In the genomic region with DNA sequence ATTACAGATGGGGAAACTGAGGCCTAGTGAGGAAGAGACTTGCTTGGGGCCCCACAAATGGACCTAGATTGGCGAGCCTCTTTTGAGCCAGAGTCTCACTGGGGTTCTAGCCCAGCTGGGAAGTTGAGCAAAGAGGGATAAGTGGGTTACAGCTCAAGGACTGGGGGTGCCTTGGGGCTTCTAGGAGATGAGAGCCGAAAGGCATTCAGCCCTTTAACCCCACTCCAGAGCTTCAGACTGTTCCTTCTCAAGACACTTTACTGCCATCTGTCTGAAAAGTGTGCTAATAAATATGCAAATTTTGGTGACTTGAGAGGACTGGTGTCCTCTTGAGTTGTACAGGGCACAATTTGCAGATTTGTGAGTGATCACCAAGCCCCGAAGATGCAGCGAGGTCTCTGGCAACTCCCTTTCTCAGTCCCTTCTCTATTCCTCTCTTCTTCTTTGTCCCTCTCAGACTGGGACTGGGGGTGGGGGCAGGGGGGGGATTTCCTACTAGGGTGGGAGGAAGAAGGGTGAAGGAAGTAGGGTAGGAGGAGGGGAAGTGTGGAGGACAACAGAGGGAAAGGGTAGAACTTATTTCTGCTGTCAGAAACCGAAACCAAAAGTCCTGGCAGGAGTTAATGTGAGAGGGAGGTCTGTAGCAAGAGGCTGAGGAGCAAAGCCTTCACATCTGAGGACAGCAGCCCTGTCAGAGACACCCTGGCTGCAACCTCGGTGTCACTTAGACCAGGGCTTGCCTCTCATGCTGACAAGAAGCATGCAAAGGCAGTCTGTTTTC, we compare ENCODE assay signal across 8 cellular contexts. TPM values are rescaled to one million over a fixed set of nuclear protein-coding genes. Genes with fewer than 3 reads are reported as not detected.
A peak's percentile ranks its signal among the peaks of the same experiment; 100 is the strongest.
DNase-seq lines count a peak whose midpoint lies in the region; ATAC-seq and TF ChIP-seq lines count a peak whose summit lies in the region.

No MANE protein-coding gene starts in this region.

- CTCF ChIA-PET in CD4-positive, alpha-beta memory T cell (lab: Charles Lee; ENCODE audit: partially characterized antibody), result interaction anchor here (0.6 to 11.3 kb wide), 16 partner anchors 10 to 290 kb away, joined by 3 to 162 read pairs (median 9); a partner anchor contains a TSS
- CTCF ChIA-PET in OCI-LY7 (lab: Charles Lee; ENCODE audit: unreplicated experiment) (interaction anchor here (0.5 to 1.0 kb wide), 2 partner anchors 62 to 113 kb away, joined by 3 read pairs; no protein-coding TSS in a partner anchor), HEK293T (lab: Yijun Ruan, JAX) (no interaction called here)

- intact Hi-C loops in CD4-positive, alpha-beta memory T cell (cut with micrococcal nuclease), result loop anchor here (1.0 to 2.0 kb wide), 4 partner anchors 10 to 733 kb away; a partner anchor contains a TSS
- intact Hi-C loops in OCI-LY7 (cut with micrococcal nuclease; ENCODE audit: unreplicated experiment), result loop anchor here (10.0 kb wide), 1 partner anchor 1421 kb away; no protein-coding TSS in a partner anchor
- intact Hi-C loops in body of pancreas (cut with DNase I), result no loop called here
- intact Hi-C loops in left lung (cut with DNase I), result loop anchor here in 1 of 2 donors (10.0 kb wide), 1 partner anchor 51 kb away; a partner anchor contains a TSS
- intact Hi-C loops in testis (cut with DNase I; ENCODE audit: low total_unique reads), result no loop called here

- POLR2A ChIA-PET in CD4-positive, alpha-beta memory T cell (lab: Charles Lee; ENCODE audit: partially characterized antibody), result interaction anchor here (0.7 to 4.7 kb wide), 20 partner anchors 9 to 1391 kb away, joined by 3 to 331 read pairs (median 10); a partner anchor contains a TSS
- POLR2A ChIA-PET in OCI-LY7 (lab: Charles Lee) (interaction anchor here (1.5 to 2.6 kb wide), 4 partner anchors 8 to 69 kb away, joined by 5 to 21 read pairs (median 14); a partner anchor contains a TSS), HEK293T (lab: Yijun Ruan, JAX) (no interaction called here)

- H3K9me3 ChIP-seq in CD4-positive, alpha-beta memory T cell (ENCODE audit: control insufficient read depth in 1 of 2, low read length in 2 of 2), result no peaks in the 10 kb centered on the region
- H3K9me3 ChIP-seq in OCI-LY7 (ENCODE audit: low read length) (no peaks in the 10 kb centered on the region), body of pancreas (no peaks in the 10 kb centered on the region), left lung (peaks cover 0 to under 1% of the 10 kb centered on the region in 2 donors), testis (no peaks in the 10 kb centered on the region)

- H2AFZ ChIP-seq in OCI-LY7 (ENCODE audit: low read length), result peak overlapping the region; percentile 33; the same call in 1 of the 2 replicates

- 63 to 73% methylated on average over 6 of the region's 6 CpGs for WGBS in body of pancreas, 2 donors
- 27 to 32% methylated on average over 6 of the region's 6 CpGs for WGBS in testis, 2 donors

- H4K20me1 ChIP-seq in OCI-LY7 (ENCODE audit: insufficient read depth, low read length), result no peaks in the 10 kb centered on the region

- TF ChIP-seq CTCF in OCI-LY7 (conservative IDR thresholded peaks at IDR 0.05; ENCODE audit: low read length) (peak; percentile 51; the same call in 1 of the 2 replicates), body of pancreas (IDR thresholded peaks at IDR 0.05) (no peak), left lung (IDR thresholded peaks at IDR 0.05) (no peak), testis (IDR thresholded peaks at IDR 0.05) (no peak)

- H3K9me3 Mint-ChIP-seq in CD4-positive, alpha-beta memory T cell, result no peaks in the 10 kb centered on the region

- H3K9me2 ChIP-seq in OCI-LY7 (ENCODE audit: insufficient read depth, low read length), result no peaks in the 10 kb centered on the region

- peak overlapping the region; percentile 95 to 99 (median 98) for H3K27ac Mint-ChIP-seq in CD4-positive, alpha-beta memory T cell

- H3K27me3 ChIP-seq in CD4-positive, alpha-beta memory T cell (ENCODE audit: insufficient read depth, low read length), result no peaks in the 10 kb centered on the region
- H3K27me3 ChIP-seq in body of pancreas (no peaks in the 10 kb centered on the region), left lung (no peaks in the 10 kb centered on the region), testis (no peaks in the 10 kb centered on the region)

- peaks cover 53 to 73% (median 64%) of the 10 kb centered on the region in 4 donors for H3K4me1 Mint-ChIP-seq in CD4-positive, alpha-beta memory T cell

- ATAC-seq in GM21390 (IDR thresholded peaks at IDR 0.05; ENCODE audit: unreplicated experiment) (peak; percentile 27), body of pancreas (no peak), left lung (peak; percentile 17), GM18873 (IDR thresholded peaks at IDR 0.05; ENCODE audit: low FRiP score, unreplicated experiment) (no peak)

- no peaks in the 10 kb centered on the region for H3K36me3 ChIP-seq in CD4-positive, alpha-beta memory T cell (ENCODE audit: insufficient read depth, low read length)
- H3K36me3 ChIP-seq in OCI-LY7 (ENCODE audit: insufficient read depth, low read length) (no peaks in the 10 kb centered on the region), body of pancreas (replicated peaks in 1 of 2; ENCODE audit: insufficient read depth in 1 of 2, low read depth in 2 of 2) (no peaks in the 10 kb centered on the region), left lung (no peaks in the 10 kb centered on the region), testis (ENCODE audit: low read depth, missing control alignments) (no peaks in the 10 kb centered on the region)

- BruUV-seq in OCI-LY7 (replicated peaks; lab: Mats Ljungman, UMichigan), result no TSS peak

- no peaks in the 10 kb centered on the region for H3K36me3 Mint-ChIP-seq in CD4-positive, alpha-beta memory T cell

- H3K79me2 ChIP-seq in OCI-LY7 (ENCODE audit: insufficient read depth, low read depth, low read length), result no peaks in the 10 kb centered on the region

- no peaks in the 10 kb centered on the region for H3K27me3 Mint-ChIP-seq in CD4-positive, alpha-beta memory T cell

- H3K4me3 ChIP-seq in CD4-positive, alpha-beta memory T cell (ENCODE audit: low read length in 2 of 2), result peak overlapping the region; percentile 38 to 59
- H3K4me3 ChIP-seq in OCI-LY7 (ENCODE audit: low read depth, low read length, poor library complexity, severe bottlenecking) (peak overlapping the region; percentile 72), body of pancreas (no peak overlapping the region), left lung (peak overlapping the region in 1 of 2 donors; percentile 29), testis (no peak overlapping the region)

- H3K4me2 ChIP-seq in OCI-LY7 (ENCODE audit: low read length), result peak overlapping the region; percentile 96

- peak overlapping the region; percentile 89 for H3K27ac ChIP-seq in CD4-positive, alpha-beta memory T cell (ENCODE audit: low read depth, low read length)
- peak overlapping the region; percentile 95 for H3K27ac ChIP-seq in OCI-LY7 (ENCODE audit: low read depth, low read length, poor library complexity, severe bottlenecking)
- H3K27ac ChIP-seq in body of pancreas, result peak overlapping the region in 3 of 4 donors; percentile 28 to 73 (median 52)
- H3K27ac ChIP-seq in left lung, result peak overlapping the region; percentile 88 to 99
- peak overlapping the region; percentile 85 to 86 for H3K27ac ChIP-seq in testis

- H3K4me1 ChIP-seq in CD4-positive, alpha-beta memory T cell (ENCODE audit: insufficient read depth, low read length), result peaks cover 74% of the 10 kb centered on the region
- H3K4me1 ChIP-seq in OCI-LY7 (ENCODE audit: insufficient read depth, low read length, poor library complexity, severe bottlenecking) (peaks cover 62% of the 10 kb centered on the region), body of pancreas (peaks cover 4% of the 10 kb centered on the region), left lung (peaks cover 36 to 86% of the 10 kb centered on the region in 2 donors), testis (peaks cover 72% of the 10 kb centered on the region)

- TF ChIP-seq POLR2A in body of pancreas (IDR thresholded peaks at IDR 0.05) (no peak), testis (IDR thresholded peaks at IDR 0.05) (no peak)

- peak; percentile 50 to 75 (median 52) for DNase-seq in CD4-positive, alpha-beta memory T cell
- DNase-seq in OCI-LY7 (ENCODE audit: low spot score) (peak; percentile 82), body of pancreas (peak in 1 of 4 donors; percentile 56), left lung (peak in 1 of 2 donors; percentile 47), testis (no peak), HEK293T (ENCODE audit: extremely low spot score) (no peak)

- peak overlapping the region; percentile 84 to 93 (median 86) for H3K4me3 Mint-ChIP-seq in CD4-positive, alpha-beta memory T cell

TF ChIP-seq in HEK293T, 16 proteins besides CTCF, POLR2A, EP300 and RAD21:
- TF ChIP-seq FOXA1 (IDR thresholded peaks at IDR 0.05) (no peak), ARNT (IDR thresholded peaks at IDR 0.05) (no peak), TARDBP (IDR thresholded peaks at IDR 0.05) (no peak), SUZ12 (IDR thresholded peaks at IDR 0.05) (no peak), ZNF384 (IDR thresholded peaks at IDR 0.05) (no peak), FOXK2 (IDR thresholded peaks at IDR 0.05) (no peak), HDGF (IDR thresholded peaks at IDR 0.05; ENCODE audit: borderline replicate concordance) (no peak), LEF1 (IDR thresholded peaks at IDR 0.05; ENCODE audit: borderline replicate concordance) (no peak), FOXM1 (IDR thresholded peaks at IDR 0.05; ENCODE audit: borderline replicate concordance) (no peak), CTBP1 (IDR thresholded peaks at IDR 0.05; ENCODE audit: borderline replicate concordance) (no peak), L3MBTL2 (conservative IDR thresholded peaks at IDR 0.05) (no peak), NFRKB (IDR thresholded peaks at IDR 0.05) (no peak), SP1 (IDR thresholded peaks at IDR 0.05) (no peak), BHLHE40 (IDR thresholded peaks at IDR 0.05; ENCODE audit: borderline replicate concordance) (no peak)

RNA-seq across cellular contexts. Expression of a gene that starts 16.2 kb away (rescaled TPM):
- 1 to 10 TPM; 4.5 to 5.9 TPM for total RNA-seq in CD4-positive, alpha-beta memory T cell
- 1 to 10 TPM in 1 of 2 donors, under 1 TPM in 1; 0.16 to 1.7 TPM for polyA plus RNA-seq in CD4-positive, alpha-beta memory T cell
- 0.88 and 2.1 TPM in 2 replicates for total RNA-seq in OCI-LY7 (2014; rRNA removed; shearing (Covaris generic))
- 3.1 and 5.1 TPM in 2 replicates for total RNA-seq in OCI-LY7 (2022)
- 10 to 100 TPM in 1 of 2 donors, 1 to 10 TPM in 1; 3.9 to 18.8 TPM for total RNA-seq in body of pancreas
- total RNA-seq in left lung, result 1 to 10 TPM; 3.4 to 6.3 TPM
- total RNA-seq in testis, result 10 to 100 TPM; 31.8 to 34.9 TPM
- 11.1 TPM for polyA plus RNA-seq in testis (ENCODE audit: insufficient read depth, low read depth, low replicate concordance)

RNA-seq across cellular contexts. Expression of a gene that starts 53.8 kb away (rescaled TPM):
- 10 to 100 TPM; 22.7 to 24.1 TPM for total RNA-seq in CD4-positive, alpha-beta memory T cell
- polyA plus RNA-seq in CD4-positive, alpha-beta memory T cell, result 10 to 100 TPM; 10.6 to 29.1 TPM
- total RNA-seq in OCI-LY7 (2014; rRNA removed; shearing (Covaris generic)), result 10.1 and 12.0 TPM in 2 replicates
- total RNA-seq in OCI-LY7 (2022) (21.3 and 24.5 TPM in 2 replicates), body of pancreas (1 to 10 TPM; 7.0 to 9.9 TPM), left lung (10 to 100 TPM; 34.5 to 91.8 TPM), testis (10 to 100 TPM; 17.2 to 28.9 TPM)
- polyA plus RNA-seq in testis (ENCODE audit: insufficient read depth, low read depth, low replicate concordance), result 19.3 TPM

Comparison
In these comparisons a context has a peak if more than half of its experiments do, and no peak if none do; other contexts are left out.
1. DNase-seq: peak in CD4-positive, alpha-beta memory T cell (5 of 5) and OCI-LY7 (single experiment); none in testis (single experiment) and HEK293T (single experiment).
2. H3K4me3 ChIP-seq: peak in CD4-positive, alpha-beta memory T cell (2 of 2) and OCI-LY7 (single experiment); none in body of pancreas (0 of 2) and testis (0 of 2).
3. ATAC-seq: peak in GM21390 (single experiment) and left lung (single experiment); none in body of pancreas (single experiment) and GM18873 (single experiment).
4. intact Hi-C loops: an anchor here in CD4-positive, alpha-beta memory T cell (1.0 to 2.0 kb wide) and OCI-LY7 (10.0 kb wide); none called in body of pancreas and testis.
5. Peak in every context shown above with its lines, with median percentiles within 50 percentile points of each other: H3K27ac ChIP-seq.